23 cellular contexts compared by ENCODE assay signal in genomic region chr7:122616951-122617350, GRCh38.
"Had no signal": no experiment of that assay in that cellular context is flagged by ENCODE, and none has a peak within 500 bp of the region (broad histone marks: within the 10 kb centered on the region; RNA-seq: fewer than 3 reads in every experiment).

No MANE protein-coding gene starts in this region.

- H3K36me3 ChIP-seq: cardiac muscle cell, gastrocnemius medialis, neutrophil, pancreas, right atrium auricular region had no signal

- ATAC-seq: activated CD4-positive, alpha-beta T cell treated with anti-CD3 and anti-CD28 coated beads for 36 hours; activated T-cell treated with anti-CD3 and anti-CD28 coated beads, Interleukin-2, amount 50 U/mL, for 72 hours; gastrocnemius medialis; left ventricle myocardium superior; pancreas; psoas muscle; stimulated activated naive CD8-positive, alpha-beta T cell treated with anti-CD3 and anti-CD28 coated beads, Interleukin-15, Interleukin-2, amounts not matched to agents 100 U/mL and 50 U/mL, for 24 hours; T-helper 17 cell had no signal

- H3K9me3 ChIP-seq: gastrocnemius medialis, neutrophil, pancreas, psoas muscle, right atrium auricular region, upper lobe of left lung had no signal

- DNase-seq: activated B cell treated with CpG ODN at 0.5 μM for 24 hours; activated CD4-positive, alpha-beta T cell treated with anti-CD3 and anti-CD28 coated beads for 36 hours; activated CD4-positive, alpha-beta T cell treated with anti-CD3 and anti-CD28 coated beads, Interleukin-2, amount 50 U/mL, for 48 hours; activated effector memory CD4-positive, alpha-beta T cell treated with Interleukin-2 at 50 U/mL for 16 hours; activated naive CD4-positive, alpha-beta T cell treated with anti-CD3 and anti-CD28 coated beads for 36 hours; activated naive CD8-positive, alpha-beta T cell treated with anti-CD3 and anti-CD28 coated beads, Interleukin-2, amount 10 ng/mL, durations not matched to agents 7 days and 5 days; activated T-cell treated with anti-CD3 and anti-CD28 coated beads, Interleukin-2, amount 50 U/mL, for 72 hours; amygdala; effector CD8-positive, alpha-beta T cell; gastrocnemius medialis; hypothalamus; left ventricle myocardium superior; pancreas; psoas muscle; stimulated activated CD4-positive, alpha-beta T cell treated with anti-CD3 and anti-CD28 coated beads, Interleukin-12 subunit alpha, Interleukin-12 subunit beta, amount 100 ng/mL, for 4 hours; stimulated activated CD4-positive, alpha-beta T cell treated with anti-CD3 and anti-CD28 coated beads, Interleukin-4, amount 100 ng/mL, for 4 hours; stimulated activated naive CD8-positive, alpha-beta T cell treated with anti-CD3 and anti-CD28 coated beads, Interleukin-15, Interleukin-2, amounts not matched to agents 100 U/mL and 50 U/mL, for 24 hours; T-helper 17 cell; upper lobe of left lung had no signal

- H3K27me3 ChIP-seq: cardiac muscle cell, gastrocnemius medialis, neutrophil, pancreas, right atrium auricular region, upper lobe of left lung had no signal

- H3K27me3 Mint-ChIP-seq: activated B cell treated with CpG ODN at 0.5 μM for 24 hours; activated CD4-positive, alpha-beta T cell treated with anti-CD3 and anti-CD28 coated beads for 36 hours; activated naive CD8-positive, alpha-beta T cell treated with anti-CD3 and anti-CD28 coated beads, Interleukin-2, amount 10 ng/mL, durations not matched to agents 7 days and 5 days; T-helper 17 cell had no signal

- H3K4me3 ChIP-seq: cardiac muscle cell, gastrocnemius medialis, pancreas, psoas muscle, right atrium auricular region, upper lobe of left lung had no signal

- H3K36me3 Mint-ChIP-seq: activated naive CD8-positive, alpha-beta T cell treated with anti-CD3 and anti-CD28 coated beads, Interleukin-2, amount 10 ng/mL, durations not matched to agents 7 days and 5 days had no signal

- H3K4me1 ChIP-seq: gastrocnemius medialis, pancreas, psoas muscle, right atrium auricular region, upper lobe of left lung had no signal

- H3K4me3 Mint-ChIP-seq: activated B cell treated with CpG ODN at 0.5 μM for 24 hours; activated CD4-positive, alpha-beta T cell treated with anti-CD3 and anti-CD28 coated beads for 36 hours; activated naive CD4-positive, alpha-beta T cell treated with anti-CD3 and anti-CD28 coated beads for 36 hours; activated naive CD8-positive, alpha-beta T cell treated with anti-CD3 and anti-CD28 coated beads, Interleukin-2, amount 10 ng/mL, durations not matched to agents 7 days and 5 days; activated T-cell treated with anti-CD3 and anti-CD28 coated beads, Interleukin-2, amount 50 U/mL, for 72 hours; nephron; T-helper 17 cell had no signal

- H3K9me3 Mint-ChIP-seq: activated naive CD8-positive, alpha-beta T cell treated with anti-CD3 and anti-CD28 coated beads, Interleukin-2, amount 10 ng/mL, durations not matched to agents 7 days and 5 days; activated T-cell treated with anti-CD3 and anti-CD28 coated beads, Interleukin-2, amount 50 U/mL, for 72 hours; nephron had no signal

- H3K27ac ChIP-seq: cardiac muscle cell, gastrocnemius medialis, neutrophil, pancreas, psoas muscle, right atrium auricular region, upper lobe of left lung had no signal

- H3K27ac Mint-ChIP-seq: activated B cell treated with CpG ODN at 0.5 μM for 24 hours; activated CD4-positive, alpha-beta T cell treated with anti-CD3 and anti-CD28 coated beads for 36 hours; activated naive CD4-positive, alpha-beta T cell treated with anti-CD3 and anti-CD28 coated beads for 36 hours; activated naive CD8-positive, alpha-beta T cell treated with anti-CD3 and anti-CD28 coated beads, Interleukin-2, amount 10 ng/mL, durations not matched to agents 7 days and 5 days; activated T-cell treated with anti-CD3 and anti-CD28 coated beads, Interleukin-2, amount 50 U/mL, for 72 hours; nephron; T-helper 17 cell had no signal

- H3K4me1 Mint-ChIP-seq: activated B cell treated with CpG ODN at 0.5 μM for 24 hours; activated CD4-positive, alpha-beta T cell treated with anti-CD3 and anti-CD28 coated beads for 36 hours; activated naive CD8-positive, alpha-beta T cell treated with anti-CD3 and anti-CD28 coated beads, Interleukin-2, amount 10 ng/mL, durations not matched to agents 7 days and 5 days; nephron; T-helper 17 cell had no signal
